ENCODE assay signal across 16 cellular contexts in the genomic region with DNA sequence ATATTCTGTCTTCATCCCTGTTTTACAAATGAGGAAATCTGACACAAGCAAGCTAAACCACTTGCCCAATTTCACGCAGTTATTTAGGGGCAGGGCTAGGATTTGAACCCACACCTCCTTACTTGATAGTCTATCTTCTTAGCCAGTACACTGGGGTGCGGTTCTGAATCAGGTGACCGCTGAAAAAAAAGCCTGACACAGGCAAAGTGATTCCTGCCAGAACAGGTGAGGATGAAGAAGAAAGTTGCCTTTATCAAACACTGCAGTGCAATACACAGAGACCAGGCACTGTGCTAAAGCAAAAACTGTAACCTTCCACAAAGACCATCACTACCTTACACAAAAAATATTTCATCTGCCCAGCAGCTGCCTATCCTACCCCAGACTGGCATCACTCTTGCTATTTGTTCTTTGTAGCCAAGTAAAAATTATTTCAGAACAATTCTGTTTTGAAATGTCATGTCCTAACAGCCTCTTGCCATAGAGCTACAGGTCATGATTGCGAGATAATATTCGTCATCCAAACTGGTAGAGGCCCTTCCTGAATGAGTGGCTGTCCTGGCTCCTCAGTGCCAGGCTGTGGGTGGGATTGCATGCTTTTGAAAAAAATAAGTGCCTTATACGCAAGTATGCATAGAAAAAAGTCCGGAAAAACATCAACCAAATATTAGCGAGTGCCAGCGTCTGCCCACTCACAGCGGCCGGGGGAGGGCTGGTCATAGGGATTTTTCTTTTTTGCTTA.
A peak's percentile ranks its signal among the peaks of the same experiment; 100 is the strongest.
DNase-seq lines count a peak whose midpoint lies in the region; ATAC-seq and TF ChIP-seq lines count a peak whose summit lies in the region.
"Had no signal": no experiment of that assay in that cellular context is flagged by ENCODE, and none has a peak within 500 bp of the region (broad histone marks: within the 10 kb centered on the region; RNA-seq: fewer than 3 reads in every experiment).

No MANE protein-coding gene starts in this region.

- ATAC-seq in gastroesophageal sphincter, result no peak
- ATAC-seq in left colon, result no peak
- ATAC-seq: pancreas had no signal

- no peak for TF ChIP-seq EP300 in gastroesophageal sphincter (IDR thresholded peaks at IDR 0.05)

- H3K9me3 ChIP-seq in gastroesophageal sphincter (no peaks in the 10 kb centered on the region), skeletal muscle satellite cell (replicated peaks; ENCODE audit: low read length) (no peaks in the 10 kb centered on the region)
- H3K9me3 ChIP-seq: pancreas, vagina had no signal

- DNase-seq in HCEC 1CT, result peak; percentile 30
- DNase-seq in RPMI8226, result peak; percentile 24
- no peak for DNase-seq in left colon
- no peak for DNase-seq in stimulated activated CD4-positive, alpha-beta T cell treated with anti-CD3 and anti-CD28 coated beads, Interleukin-4, amount 100 ng/mL, for 24 hours
- no peak for DNase-seq in RKO (ENCODE audit: low spot score)
- DNase-seq in GM03348 (ENCODE audit: low spot score), result no peak
- DNase-seq: activated naive CD4-positive, alpha-beta T cell treated with Interleukin-2 at 50 U/mL for 16 hours; DND-41; hypothalamus; NCI-H1436; NCI-H510A treated with DMSO at 0.1 percent for 48 hours; pancreas had no signal

- intact Hi-C loops in left colon (cut with DNase I, micrococcal nuclease), result loop anchor here in 1 of 2 donors (5.0 to 10.0 kb wide), 2 partner anchors 33 to 55 kb away; no protein-coding TSS in a partner anchor

- H3K9ac ChIP-seq in skeletal muscle satellite cell (ENCODE audit: low read depth, low read length), result peak overlapping the region; percentile 72

- H3K4me3 ChIP-seq in gastroesophageal sphincter (no peak overlapping the region), skeletal muscle satellite cell (ENCODE audit: low read length) (peak overlapping the region; percentile 21)
- H3K4me3 ChIP-seq: lung, pancreas, vagina had no signal

- H3K4me1 ChIP-seq in gastroesophageal sphincter (peaks cover 20 to 100% (median 26%) of the 10 kb centered on the region in 3 donors), skeletal muscle satellite cell (ENCODE audit: control insufficient read depth, insufficient read depth, low read length) (peaks cover 62% of the 10 kb centered on the region)

- peak overlapping the region; percentile 89 to 96 (median 95) for H3K27ac ChIP-seq in gastroesophageal sphincter

- TF ChIP-seq POLR2A in gastroesophageal sphincter (IDR thresholded peaks at IDR 0.05), result no peak

- 61 to 70% methylated on average over 8 to 10 of the region's 11 CpGs for WGBS in gastroesophageal sphincter (ENCODE audit: low coverage in 1 of 2), 2 donors

- peak in 1 of 4 experiments; percentile 7 for TF ChIP-seq CTCF in gastroesophageal sphincter (IDR thresholded peaks at IDR 0.05)

- H3K4me2 ChIP-seq in skeletal muscle satellite cell (ENCODE audit: low read length), result peak overlapping the region; percentile 63

- H3K27me3 ChIP-seq in gastroesophageal sphincter (no peaks in the 10 kb centered on the region), skeletal muscle satellite cell (ENCODE audit: control insufficient read depth, insufficient read depth, low read length) (no peaks in the 10 kb centered on the region)
- H3K27me3 ChIP-seq: pancreas, vagina had no signal

- no peaks in the 10 kb centered on the region for H3K36me3 ChIP-seq in gastroesophageal sphincter
- H3K36me3 ChIP-seq in skeletal muscle satellite cell (ENCODE audit: insufficient read depth, low read length), result no peaks in the 10 kb centered on the region
- H3K36me3 ChIP-seq: pancreas, vagina had no signal

Comparison
In these comparisons a context has a peak if more than half of its experiments do, and no peak if none do; other contexts are left out.
1. DNase-seq: peak in HCEC 1CT (single experiment) and RPMI8226 (single experiment); none in left colon (0 of 2), stimulated activated CD4-positive, alpha-beta T cell treated with anti-CD3 and anti-CD28 coated beads, Interleukin-4, amount 100 ng/mL, for 24 hours (single experiment), RKO (single experiment) and GM03348 (single experiment).